Comparison of ENCODE assay signal across 8 cellular contexts in genomic region chr19:49119411-49120324, GRCh38. TPM values are rescaled to one million over a fixed set of nuclear protein-coding genes. Genes with fewer than 3 reads are reported as not detected.
DNase-seq lines count a peak whose midpoint lies in the region; ATAC-seq, FAIRE-seq and TF ChIP-seq lines count a peak whose summit lies in the region.

Gene PPFIA3, plus strand, starts transcription at chr19:49119544. Its CDS starts 8,330 bp downstream, at chr19:49127874.

- ATAC-seq in GM19463 (IDR thresholded peaks at IDR 0.05; ENCODE audit: unreplicated experiment) (no peak), HG02588 (IDR thresholded peaks at IDR 0.05; ENCODE audit: unreplicated experiment) (no peak)

- peak within 1 kb of the TSS; percentile 99 for H3K27ac ChIP-seq in left ventricle myocardium inferior (replicated peaks)
- peak within 1 kb of the TSS; percentile 96 for H3K27ac ChIP-seq in parathyroid adenoma

- no peaks in the 10 kb centered on the region for H3K9me3 ChIP-seq in left ventricle myocardium inferior (replicated peaks)
- H3K9me3 ChIP-seq in parathyroid adenoma (ENCODE audit: control insufficient read depth, low read length), result no peaks in the 10 kb centered on the region

- peak within 1 kb of the TSS; percentile 57 for H3K4me3 ChIP-seq in NB4 (ENCODE audit: low read depth, low read length)
- peak within 1 kb of the TSS; percentile 75 for H3K4me3 ChIP-seq in left ventricle myocardium inferior
- peak within 1 kb of the TSS; percentile 91 for H3K4me3 ChIP-seq in parathyroid adenoma (ENCODE audit: low read depth, low read length)

- H3K36me3 ChIP-seq in left ventricle myocardium inferior (no peaks in the 10 kb centered on the region), parathyroid adenoma (ENCODE audit: control insufficient read depth, insufficient read depth, low read length) (no peaks in the 10 kb centered on the region)

- TF ChIP-seq POLR2A in NB4 (IDR thresholded peaks at IDR 0.05; ENCODE audit: extremely low read depth, insufficient read length), result no peak

- DNase-seq in EL (peak; percentile 62), NB4 (ENCODE audit: low read depth) (no peak), amygdala (lab: John Stamatoyannopoulos, UW) (peak in 32 of 56 donors; percentile 8 to 60 (median 32)), left ventricle myocardium inferior (peak; percentile 76), GM19239 (ENCODE audit: insufficient read length, low spot score) (no peak)

- no peaks in the 10 kb centered on the region for H3K27me3 ChIP-seq in left ventricle myocardium inferior (ENCODE audit: low read depth)
- no peaks in the 10 kb centered on the region for H3K27me3 ChIP-seq in parathyroid adenoma (ENCODE audit: control insufficient read depth, insufficient read depth, low read length)

- no peaks in the 10 kb centered on the region for H3K79me2 ChIP-seq in parathyroid adenoma

- H3K4me1 ChIP-seq in left ventricle myocardium inferior, result peaks cover 38% of the 10 kb centered on the region
- peaks cover 17% of the 10 kb centered on the region for H3K4me1 ChIP-seq in parathyroid adenoma

- H2AFZ ChIP-seq in parathyroid adenoma, result peak within 1 kb of the TSS; percentile 95

- intact Hi-C loops in left ventricle myocardium inferior (cut with micrococcal nuclease), result no loop called here

- TF ChIP-seq CTCF in NB4 (IDR thresholded peaks at IDR 0.05; ENCODE audit: low read depth, low read length) (no peak), left ventricle myocardium inferior (IDR thresholded peaks at IDR 0.05; ENCODE audit: borderline replicate concordance) (no peak), parathyroid adenoma (IDR thresholded peaks at IDR 0.05) (peak; percentile 5)

- peak within 1 kb of the TSS; percentile 69 for H3K9ac ChIP-seq in parathyroid adenoma

- FAIRE-seq in GM19239 (lab: Jason Lieb, UNC), result no peak

- peak within 1 kb of the TSS; percentile 100 for H3K4me2 ChIP-seq in parathyroid adenoma (ENCODE audit: low read length)

RNA-seq across cellular contexts. Expression of gene PPFIA3, which starts in this region (rescaled TPM):
- total RNA-seq in left ventricle myocardium inferior, result 5.7 TPM

Comparison
In these comparisons a context has a peak if more than half of its experiments do, and no peak if none do; other contexts are left out.
1. DNase-seq: peak in EL (single experiment), amygdala (32 of 56) and left ventricle myocardium inferior (single experiment); none in NB4 (single experiment) and GM19239 (single experiment).
2. Peak in every context shown above with its lines, with median percentiles within 50 percentile points of each other: H3K4me3 ChIP-seq.